30 cellular contexts compared by ENCODE assay signal in genomic region chr2:240346753-240347372, GRCh38.
"Had no signal": no experiment of that assay in that cellular context is flagged by ENCODE, and none has a peak within 500 bp of the region (broad histone marks: within the 10 kb centered on the region; RNA-seq: fewer than 3 reads in every experiment).

No MANE protein-coding gene starts in this region.

- H3K4me3 ChIP-seq: breast epithelium, esophagus muscularis mucosa, left ventricle myocardium inferior, skin epidermis, tibial artery, uterus had no signal

- H3K27me3 ChIP-seq: uterus had no signal

- H3K4me3 Mint-ChIP-seq: activated B cell treated with CpG ODN at 0.5 μM for 24 hours; activated CD4-positive, alpha-beta T cell treated with anti-CD3 and anti-CD28 coated beads for 36 hours; activated CD8-positive, alpha-beta memory T cell treated with anti-CD3 and anti-CD28 coated beads, Interleukin-2, amount 10 ng/mL, durations not matched to agents 7 days and 5 days; activated CD8-positive, alpha-beta T cell treated with anti-CD3 and anti-CD28 coated beads, Interleukin-2, amount 10 ng/mL, durations not matched to agents 7 days and 5 days; activated naive CD4-positive, alpha-beta T cell treated with anti-CD3 and anti-CD28 coated beads, Interleukin-2, amount 50 U/mL, for 24 hours; activated naive CD8-positive, alpha-beta T cell treated with anti-CD3 and anti-CD28 coated beads, Interleukin-2, amount 50 U/mL, for 24 hours; central memory CD8-positive, alpha-beta T cell; mesothelial cell of epicardium; naive thymus-derived CD4-positive, alpha-beta T cell; neural crest cell; stimulated activated effector memory CD8-positive, alpha-beta T cell treated with anti-CD3 and anti-CD28 coated beads, Interleukin-12 subunit alpha, Interleukin-12 subunit beta, amount 100 ng/mL, for 72 hours; stimulated activated naive CD8-positive, alpha-beta T cell treated with anti-CD3 and anti-CD28 coated beads, Interleukin-15, Interleukin-2, amounts not matched to agents 100 ng/mL and 50 ng/mL, for 24 hours; T-helper 2 cell treated with Interferon-gamma antibody and Interleukin-4, amounts not matched to agents 5 μg/mL and 100 μg/mL, for 36 hours had no signal

- H3K36me3 Mint-ChIP-seq: activated CD8-positive, alpha-beta memory T cell treated with anti-CD3 and anti-CD28 coated beads, Interleukin-2, amount 10 ng/mL, durations not matched to agents 7 days and 5 days; mesothelial cell of epicardium; naive thymus-derived CD4-positive, alpha-beta T cell; stimulated activated effector memory CD8-positive, alpha-beta T cell treated with anti-CD3 and anti-CD28 coated beads, Interleukin-12 subunit alpha, Interleukin-12 subunit beta, amount 100 ng/mL, for 72 hours had no signal

- H3K36me3 ChIP-seq: breast epithelium, esophagus muscularis mucosa, left ventricle myocardium inferior, tibial artery, uterus had no signal

- H3K27ac ChIP-seq: breast epithelium, esophagus muscularis mucosa, foreskin keratinocyte, left ventricle myocardium inferior, skin epidermis, tibial artery, uterus had no signal

- H3K4me1 Mint-ChIP-seq: activated B cell treated with CpG ODN at 0.5 μM for 24 hours; activated CD4-positive, alpha-beta T cell treated with anti-CD3 and anti-CD28 coated beads for 36 hours; activated CD8-positive, alpha-beta memory T cell treated with anti-CD3 and anti-CD28 coated beads, Interleukin-2, amount 10 ng/mL, durations not matched to agents 7 days and 5 days; activated naive CD4-positive, alpha-beta T cell treated with anti-CD3 and anti-CD28 coated beads, Interleukin-2, amount 50 U/mL, for 24 hours; activated naive CD8-positive, alpha-beta T cell treated with anti-CD3 and anti-CD28 coated beads, Interleukin-2, amount 50 U/mL, for 24 hours; central memory CD8-positive, alpha-beta T cell; naive thymus-derived CD4-positive, alpha-beta T cell; stimulated activated effector memory CD8-positive, alpha-beta T cell treated with anti-CD3 and anti-CD28 coated beads, Interleukin-12 subunit alpha, Interleukin-12 subunit beta, amount 100 ng/mL, for 72 hours had no signal

- DNase-seq: activated B cell treated with CpG ODN at 0.5 μM for 24 hours; activated CD4-positive, alpha-beta T cell treated with anti-CD3 and anti-CD28 coated beads for 36 hours; activated CD8-positive, alpha-beta memory T cell treated with anti-CD3 and anti-CD28 coated beads, Interleukin-2, amount 10 ng/mL, durations not matched to agents 7 days and 5 days; activated CD8-positive, alpha-beta T cell treated with anti-CD3 and anti-CD28 coated beads, Interleukin-2, amount 10 ng/mL, durations not matched to agents 7 days and 5 days; activated naive CD8-positive, alpha-beta T cell treated with anti-CD3 and anti-CD28 coated beads, Interleukin-2, amount 50 U/mL, for 24 hours; activated T-cell treated with anti-CD3 and anti-CD28 coated beads, Interleukin-2, amount 50 U/mL, for 48 hours; amygdala; dermis blood vessel endothelial cell; effector CD4-positive, alpha-beta T cell; foreskin keratinocyte; left ventricle myocardium inferior; naive thymus-derived CD4-positive, alpha-beta T cell; occipital lobe; stimulated activated CD4-positive, alpha-beta T cell treated with anti-CD3 and anti-CD28 coated beads, Interleukin-12 subunit alpha, Interleukin-12 subunit beta, amount 100 ng/mL, for 4 hours; stimulated activated CD4-positive, alpha-beta T cell treated with anti-CD3 and anti-CD28 coated beads, Interleukin-4, amount 100 ng/mL, for 1 hour; T-helper 1 cell; uterus had no signal

- H3K9me3 Mint-ChIP-seq: activated B cell treated with CpG ODN at 0.5 μM for 24 hours; activated naive CD4-positive, alpha-beta T cell treated with anti-CD3 and anti-CD28 coated beads, Interleukin-2, amount 50 U/mL, for 24 hours; activated naive CD8-positive, alpha-beta T cell treated with anti-CD3 and anti-CD28 coated beads, Interleukin-2, amount 50 U/mL, for 24 hours; activated T-helper 2 cell treated with anti-CD3 and anti-CD28 coated beads, Interferon-gamma antibody, Interleukin-2, Interleukin-4, amounts not matched to agents 10 μg/mL and 5 μg/mL and 100 μg/mL, durations not matched to agents 14 hours and 24 hours and 36 hours; central memory CD8-positive, alpha-beta T cell; stimulated activated effector memory CD8-positive, alpha-beta T cell treated with anti-CD3 and anti-CD28 coated beads, Interleukin-12 subunit alpha, Interleukin-12 subunit beta, amount 100 ng/mL, for 72 hours; stimulated activated naive CD8-positive, alpha-beta T cell treated with anti-CD3 and anti-CD28 coated beads, Interleukin-15, Interleukin-2, amounts not matched to agents 100 ng/mL and 50 ng/mL, for 24 hours; T-helper 2 cell treated with Interferon-gamma antibody and Interleukin-4, amounts not matched to agents 5 μg/mL and 100 μg/mL, for 36 hours had no signal

- H3K4me1 ChIP-seq: breast epithelium, foreskin keratinocyte, left ventricle myocardium inferior, tibial artery, uterus had no signal

- H3K27me3 Mint-ChIP-seq: activated B cell treated with CpG ODN at 0.5 μM for 24 hours; activated naive CD8-positive, alpha-beta T cell treated with anti-CD3 and anti-CD28 coated beads, Interleukin-2, amount 50 U/mL, for 24 hours; stimulated activated naive CD8-positive, alpha-beta T cell treated with anti-CD3 and anti-CD28 coated beads, Interleukin-15, Interleukin-2, amounts not matched to agents 100 ng/mL and 50 ng/mL, for 24 hours had no signal

- ATAC-seq: activated CD4-positive, alpha-beta T cell treated with anti-CD3 and anti-CD28 coated beads for 36 hours; activated CD8-positive, alpha-beta memory T cell treated with anti-CD3 and anti-CD28 coated beads, Interleukin-2, amount 10 ng/mL, durations not matched to agents 7 days and 5 days; activated CD8-positive, alpha-beta T cell treated with anti-CD3 and anti-CD28 coated beads, Interleukin-2, amount 10 ng/mL, durations not matched to agents 7 days and 5 days; activated naive CD8-positive, alpha-beta T cell treated with anti-CD3 and anti-CD28 coated beads, Interleukin-2, amount 50 U/mL, for 24 hours; foreskin keratinocyte; naive thymus-derived CD4-positive, alpha-beta T cell; right cardiac atrium; stimulated activated effector memory CD8-positive, alpha-beta T cell treated with anti-CD3 and anti-CD28 coated beads, Interleukin-12 subunit alpha, Interleukin-12 subunit beta, amount 100 ng/mL, for 72 hours had no signal

- H3K9me3 ChIP-seq: uterus had no signal

- H3K27ac Mint-ChIP-seq: activated B cell treated with CpG ODN at 0.5 μM for 24 hours; activated CD4-positive, alpha-beta T cell treated with anti-CD3 and anti-CD28 coated beads for 36 hours; activated CD8-positive, alpha-beta memory T cell treated with anti-CD3 and anti-CD28 coated beads, Interleukin-2, amount 10 ng/mL, durations not matched to agents 7 days and 5 days; activated CD8-positive, alpha-beta T cell treated with anti-CD3 and anti-CD28 coated beads, Interleukin-2, amount 10 ng/mL, durations not matched to agents 7 days and 5 days; activated naive CD4-positive, alpha-beta T cell treated with anti-CD3 and anti-CD28 coated beads, Interleukin-2, amount 50 U/mL, for 24 hours; activated naive CD8-positive, alpha-beta T cell treated with anti-CD3 and anti-CD28 coated beads, Interleukin-2, amount 50 U/mL, for 24 hours; activated T-helper 2 cell treated with anti-CD3 and anti-CD28 coated beads, Interferon-gamma antibody, Interleukin-2, Interleukin-4, amounts not matched to agents 10 μg/mL and 5 μg/mL and 100 μg/mL, durations not matched to agents 14 hours and 24 hours and 36 hours; mesothelial cell of epicardium; naive thymus-derived CD4-positive, alpha-beta T cell; stimulated activated effector memory CD8-positive, alpha-beta T cell treated with anti-CD3 and anti-CD28 coated beads, Interleukin-12 subunit alpha, Interleukin-12 subunit beta, amount 100 ng/mL, for 72 hours; stimulated activated naive CD8-positive, alpha-beta T cell treated with anti-CD3 and anti-CD28 coated beads, Interleukin-15, Interleukin-2, amounts not matched to agents 100 ng/mL and 50 ng/mL, for 24 hours; T-helper 2 cell treated with Interferon-gamma antibody and Interleukin-4, amounts not matched to agents 5 μg/mL and 100 μg/mL, for 36 hours had no signal
